Comparison of ENCODE assay signal across 36 cellular contexts in the genomic region with DNA sequence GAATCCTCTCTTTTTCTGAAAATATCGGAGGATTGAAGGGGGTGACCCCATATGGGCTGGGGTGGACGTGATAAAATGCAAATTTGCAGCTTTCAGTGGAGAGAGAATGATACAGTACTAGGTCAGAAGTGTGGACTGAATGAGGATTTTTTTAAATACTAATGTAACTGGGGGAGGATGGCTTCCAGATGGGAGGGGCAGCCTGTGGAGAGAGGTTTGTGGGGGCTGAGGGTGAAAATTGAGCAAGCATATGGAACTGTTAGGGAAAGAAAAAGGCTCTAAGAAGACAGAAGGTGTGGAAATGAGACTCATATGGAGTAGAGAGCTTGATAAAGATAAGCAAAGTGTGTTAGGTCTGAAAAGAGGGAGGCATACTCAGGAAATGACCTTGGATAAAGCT.
"Had no signal": no experiment of that assay in that cellular context is flagged by ENCODE, and none has a peak within 500 bp of the region (broad histone marks: within the 10 kb centered on the region; RNA-seq: fewer than 3 reads in every experiment).

No MANE protein-coding gene starts in this region.

- H3K27me3 Mint-ChIP-seq: activated CD4-positive, alpha-beta memory T cell treated with anti-CD3 and anti-CD28 coated beads, Interleukin-2, amount 10 ng/mL, durations not matched to agents 7 days and 5 days; activated CD4-positive, alpha-beta T cell treated with anti-CD3 and anti-CD28 coated beads for 36 hours; activated CD4-positive, alpha-beta T cell treated with anti-CD3 and anti-CD28 coated beads, Interleukin-2, amount 10 ng/mL, durations not matched to agents 7 days and 5 days; activated CD8-positive, alpha-beta memory T cell treated with anti-CD3 and anti-CD28 coated beads, Interleukin-2, amount 10 ng/mL, durations not matched to agents 7 days and 5 days; activated naive CD4-positive, alpha-beta T cell treated with anti-CD3 and anti-CD28 coated beads, Interleukin-2, amount 10 ng/mL, durations not matched to agents 7 days and 5 days; activated naive CD4-positive, alpha-beta T cell treated with anti-CD3 and anti-CD28 coated beads, Interleukin-2, amount 50 U/mL, for 24 hours; activated naive CD8-positive, alpha-beta T cell; activated naive CD8-positive, alpha-beta T cell treated with anti-CD3 and anti-CD28 coated beads, Interleukin-2, amount 10 ng/mL, durations not matched to agents 7 days and 5 days; activated naive CD8-positive, alpha-beta T cell treated with anti-CD3 and anti-CD28 coated beads, Interleukin-2, amount 50 U/mL, for 24 hours; activated T-cell treated with anti-CD3 and anti-CD28 coated beads, Interleukin-2, amount 50 U/mL, for 24 hours; central memory CD8-positive, alpha-beta T cell had no signal

- H3K4me3 Mint-ChIP-seq: activated CD4-positive, alpha-beta memory T cell treated with anti-CD3 and anti-CD28 coated beads, Interleukin-2, amount 10 ng/mL, durations not matched to agents 7 days and 5 days; activated CD4-positive, alpha-beta T cell treated with anti-CD3 and anti-CD28 coated beads for 36 hours; activated CD4-positive, alpha-beta T cell treated with anti-CD3 and anti-CD28 coated beads, Interleukin-2, amount 10 ng/mL, durations not matched to agents 7 days and 5 days; activated CD8-positive, alpha-beta memory T cell treated with anti-CD3 and anti-CD28 coated beads, Interleukin-2, amount 10 ng/mL, durations not matched to agents 7 days and 5 days; activated CD8-positive, alpha-beta T cell treated with anti-CD3 and anti-CD28 coated beads, Interleukin-2, amount 10 ng/mL, durations not matched to agents 7 days and 5 days; activated naive CD4-positive, alpha-beta T cell treated with anti-CD3 and anti-CD28 coated beads, Interleukin-2, amount 10 ng/mL, durations not matched to agents 7 days and 5 days; activated naive CD4-positive, alpha-beta T cell treated with anti-CD3 and anti-CD28 coated beads, Interleukin-2, amount 50 U/mL, for 24 hours; activated naive CD8-positive, alpha-beta T cell; activated naive CD8-positive, alpha-beta T cell treated with anti-CD3 and anti-CD28 coated beads, Interleukin-2, amount 10 ng/mL, durations not matched to agents 7 days and 5 days; activated naive CD8-positive, alpha-beta T cell treated with anti-CD3 and anti-CD28 coated beads, Interleukin-2, amount 50 U/mL, for 24 hours; activated T-cell treated with anti-CD3 and anti-CD28 coated beads, Interleukin-2, amount 50 U/mL, for 24 hours; brain; central memory CD8-positive, alpha-beta T cell; T-helper 1 cell treated with Interleukin-12 subunit alpha and Interleukin-12 subunit beta and Interleukin-4 antibody, amounts not matched to agents 30 μg/mL and 1 μg/mL, for 36 hours; T-helper 2 cell treated with Interferon-gamma antibody and Interleukin-4, amounts not matched to agents 5 μg/mL and 100 μg/mL, for 36 hours; WTC11 had no signal

- H3K9me3 Mint-ChIP-seq: activated CD4-positive, alpha-beta T cell treated with anti-CD3 and anti-CD28 coated beads, Interleukin-2, amount 10 ng/mL, durations not matched to agents 7 days and 5 days; activated naive CD4-positive, alpha-beta T cell treated with anti-CD3 and anti-CD28 coated beads, Interleukin-2, amount 50 U/mL, for 24 hours; brain had no signal

- H3K4me3 ChIP-seq: ascending aorta, cardiac muscle cell had no signal

- H3K36me3 Mint-ChIP-seq: activated CD8-positive, alpha-beta memory T cell treated with anti-CD3 and anti-CD28 coated beads, Interleukin-2, amount 10 ng/mL, durations not matched to agents 7 days and 5 days; activated naive CD4-positive, alpha-beta T cell treated with anti-CD3 and anti-CD28 coated beads, Interleukin-2, amount 10 ng/mL, durations not matched to agents 7 days and 5 days; activated naive CD4-positive, alpha-beta T cell treated with anti-CD3 and anti-CD28 coated beads, Interleukin-2, amount 50 U/mL, for 24 hours; activated naive CD8-positive, alpha-beta T cell; activated naive CD8-positive, alpha-beta T cell treated with anti-CD3 and anti-CD28 coated beads, Interleukin-2, amount 10 ng/mL, durations not matched to agents 7 days and 5 days; brain; WTC11 had no signal

- H3K27ac Mint-ChIP-seq: activated CD4-positive, alpha-beta memory T cell treated with anti-CD3 and anti-CD28 coated beads, Interleukin-2, amount 10 ng/mL, durations not matched to agents 7 days and 5 days; activated CD4-positive, alpha-beta T cell treated with anti-CD3 and anti-CD28 coated beads for 36 hours; activated CD4-positive, alpha-beta T cell treated with anti-CD3 and anti-CD28 coated beads, Interleukin-2, amount 10 ng/mL, durations not matched to agents 7 days and 5 days; activated CD8-positive, alpha-beta memory T cell treated with anti-CD3 and anti-CD28 coated beads, Interleukin-2, amount 10 ng/mL, durations not matched to agents 7 days and 5 days; activated CD8-positive, alpha-beta T cell treated with anti-CD3 and anti-CD28 coated beads, Interleukin-2, amount 10 ng/mL, durations not matched to agents 7 days and 5 days; activated naive CD4-positive, alpha-beta T cell treated with anti-CD3 and anti-CD28 coated beads, Interleukin-2, amount 10 ng/mL, durations not matched to agents 7 days and 5 days; activated naive CD4-positive, alpha-beta T cell treated with anti-CD3 and anti-CD28 coated beads, Interleukin-2, amount 50 U/mL, for 24 hours; activated naive CD8-positive, alpha-beta T cell; activated naive CD8-positive, alpha-beta T cell treated with anti-CD3 and anti-CD28 coated beads, Interleukin-2, amount 10 ng/mL, durations not matched to agents 7 days and 5 days; activated naive CD8-positive, alpha-beta T cell treated with anti-CD3 and anti-CD28 coated beads, Interleukin-2, amount 50 U/mL, for 24 hours; activated T-cell treated with anti-CD3 and anti-CD28 coated beads, Interleukin-2, amount 50 U/mL, for 24 hours; activated T-helper 2 cell treated with anti-CD3 and anti-CD28 coated beads, Interferon-gamma antibody, Interleukin-2, Interleukin-4, amounts not matched to agents 10 μg/mL and 5 μg/mL and 100 μg/mL, durations not matched to agents 14 hours and 24 hours and 36 hours; brain; T-helper 1 cell treated with Interleukin-12 subunit alpha and Interleukin-12 subunit beta and Interleukin-4 antibody, amounts not matched to agents 30 μg/mL and 1 μg/mL, for 36 hours; T-helper 2 cell treated with Interferon-gamma antibody and Interleukin-4, amounts not matched to agents 5 μg/mL and 100 μg/mL, for 36 hours; WTC11 had no signal

- H3K36me3 ChIP-seq: ascending aorta, cardiac muscle cell, WERI-Rb-1 had no signal

- H3K4me1 ChIP-seq: ascending aorta had no signal

- H3K9me3 ChIP-seq: ascending aorta had no signal

- H3K27ac ChIP-seq: ascending aorta, cardiac muscle cell, WERI-Rb-1 had no signal

- DNase-seq: activated CD4-positive, alpha-beta memory T cell treated with anti-CD3 and anti-CD28 coated beads, Interleukin-2, amount 10 ng/mL, durations not matched to agents 7 days and 5 days; activated CD4-positive, alpha-beta T cell treated with anti-CD3 and anti-CD28 coated beads for 1 hour; activated CD4-positive, alpha-beta T cell treated with anti-CD3 and anti-CD28 coated beads for 36 hours; activated CD4-positive, alpha-beta T cell treated with anti-CD3 and anti-CD28 coated beads for 48 hours; activated CD4-positive, alpha-beta T cell treated with anti-CD3 and anti-CD28 coated beads, Interleukin-2, amount 10 ng/mL, durations not matched to agents 7 days and 5 days; activated CD4-positive, alpha-beta T cell treated with anti-CD3 and anti-CD28 coated beads, Interleukin-2, amount 50 U/mL, for 48 hours; activated CD4-positive, CD25-positive, alpha-beta regulatory T cell; activated CD8-positive, alpha-beta memory T cell treated with anti-CD3 and anti-CD28 coated beads for 24 hours; activated CD8-positive, alpha-beta memory T cell treated with anti-CD3 and anti-CD28 coated beads, Interleukin-2, amount 10 ng/mL, durations not matched to agents 7 days and 5 days; activated CD8-positive, alpha-beta memory T cell treated with anti-CD3 and anti-CD28 coated beads, Interleukin-2, amount 50 U/mL, for 48 hours; activated CD8-positive, alpha-beta T cell treated with anti-CD3 and anti-CD28 coated beads, Interleukin-2, amount 10 ng/mL, durations not matched to agents 7 days and 5 days; activated effector memory CD4-positive, alpha-beta T cell treated with Interleukin-2 at 50 U/mL for 16 hours; activated gamma-delta T cell; activated naive CD4-positive, alpha-beta T cell treated with anti-CD3 and anti-CD28 coated beads, Interleukin-2, amount 10 ng/mL, durations not matched to agents 7 days and 5 days; activated naive CD4-positive, alpha-beta T cell treated with Interleukin-2 at 50 U/mL for 16 hours; activated naive CD8-positive, alpha-beta T cell treated with anti-CD3 and anti-CD28 coated beads, Interleukin-2, amount 10 ng/mL, durations not matched to agents 7 days and 5 days; activated naive CD8-positive, alpha-beta T cell treated with anti-CD3 and anti-CD28 coated beads, Interleukin-2, amount 50 U/mL, for 24 hours; activated T-cell treated with anti-CD3 and anti-CD28 coated beads, Interleukin-2, amount 50 U/mL, for 24 hours; activated T-cell treated with anti-CD3 and anti-CD28 coated beads, Interleukin-2, amount 50 U/mL, for 48 hours; caudate nucleus; cerebellar nuclear complex; T-helper 1 cell; T-helper 2 cell; T-helper 9 cell; WERI-Rb-1 had no signal

- H3K27me3 ChIP-seq: ascending aorta, cardiac muscle cell had no signal

- ATAC-seq: activated CD4-positive, alpha-beta T cell treated with anti-CD3 and anti-CD28 coated beads for 36 hours; activated CD4-positive, CD25-positive, alpha-beta regulatory T cell treated with anti-CD3 and anti-CD28 coated beads, Interleukin-2, amount 50 U/mL, for 24 hours; activated CD8-positive, alpha-beta memory T cell treated with anti-CD3 and anti-CD28 coated beads, Interleukin-2, amount 10 ng/mL, durations not matched to agents 7 days and 5 days; activated CD8-positive, alpha-beta T cell treated with anti-CD3 and anti-CD28 coated beads, Interleukin-2, amount 10 ng/mL, durations not matched to agents 7 days and 5 days; activated naive CD8-positive, alpha-beta T cell treated with anti-CD3 and anti-CD28 coated beads, Interleukin-2, amount 50 U/mL, for 24 hours; WTC11 had no signal

- H3K4me1 Mint-ChIP-seq: activated CD4-positive, alpha-beta memory T cell treated with anti-CD3 and anti-CD28 coated beads, Interleukin-2, amount 10 ng/mL, durations not matched to agents 7 days and 5 days; activated CD4-positive, alpha-beta T cell treated with anti-CD3 and anti-CD28 coated beads for 36 hours; activated CD4-positive, alpha-beta T cell treated with anti-CD3 and anti-CD28 coated beads, Interleukin-2, amount 10 ng/mL, durations not matched to agents 7 days and 5 days; activated CD8-positive, alpha-beta memory T cell treated with anti-CD3 and anti-CD28 coated beads, Interleukin-2, amount 10 ng/mL, durations not matched to agents 7 days and 5 days; activated naive CD4-positive, alpha-beta T cell treated with anti-CD3 and anti-CD28 coated beads, Interleukin-2, amount 10 ng/mL, durations not matched to agents 7 days and 5 days; activated naive CD4-positive, alpha-beta T cell treated with anti-CD3 and anti-CD28 coated beads, Interleukin-2, amount 50 U/mL, for 24 hours; activated naive CD8-positive, alpha-beta T cell treated with anti-CD3 and anti-CD28 coated beads, Interleukin-2, amount 10 ng/mL, durations not matched to agents 7 days and 5 days; activated naive CD8-positive, alpha-beta T cell treated with anti-CD3 and anti-CD28 coated beads, Interleukin-2, amount 50 U/mL, for 24 hours; brain; central memory CD8-positive, alpha-beta T cell had no signal
